In genomic region chr19:55158848-55159793, GRCh38 we compare ENCODE assay signal across 1 cellular context.
TF ChIP-seq lines count a peak whose summit lies in the region.

No MANE protein-coding gene starts in this region.

TF ChIP-seq in K562, 482 proteins besides CTCF, POLR2A, EP300 and RAD21 (continued from another document and continues in another):
- TF ChIP-seq ZHX1 (conservative IDR thresholded peaks at IDR 0.05; ENCODE audit: low read length) (no peak), NFIC (IDR thresholded peaks at IDR 0.05) (peak; percentile 50; the same call in 1 of the 2 replicates), NKRF (IDR thresholded peaks at IDR 0.05; ENCODE audit: borderline replicate concordance) (no peak), MAX (CRISPR knock-in tag; IDR thresholded peaks at IDR 0.05) (peak; percentile 48; the same call in 1 of the 2 replicates), NR2C2 (CRISPR knock-in tag; IDR thresholded peaks at IDR 0.05) (no peak), NR2C2 (tag; IDR thresholded peaks at IDR 0.05) (peak; percentile 45; the same call in 1 of the 2 replicates), KHSRP (IDR thresholded peaks at IDR 0.05) (no peak), MECOM (CRISPR knock-in tag; IDR thresholded peaks at IDR 0.05) (no peak), ARID1B (IDR thresholded peaks at IDR 0.05) (peak; percentile 95), ZBTB33 (CRISPR knock-in tag; IDR thresholded peaks at IDR 0.05) (no peak), ZNF282 (CRISPR knock-in tag; IDR thresholded peaks at IDR 0.05) (no peak), CBX8 (IDR thresholded peaks at IDR 0.05; ENCODE audit: borderline replicate concordance, extremely low read depth, low read depth, low read length, poor library complexity, severe bottlenecking) (no peak), E2F8 (IDR thresholded peaks at IDR 0.05; ENCODE audit: low read depth, partially characterized antibody) (no peak), MIER1 (IDR thresholded peaks at IDR 0.05; ENCODE audit: low read depth) (no peak), GTF2A2 (tag; IDR thresholded peaks at IDR 0.05) (no peak), GTF3C2 (IDR thresholded peaks at IDR 0.05; ENCODE audit: borderline replicate concordance, extremely low read depth, insufficient read length) (no peak), POLR2B (IDR thresholded peaks at IDR 0.05; ENCODE audit: low read depth, partially characterized antibody) (peak; percentile 53), WHSC1 (IDR thresholded peaks at IDR 0.05; ENCODE audit: low read length) (no peak), SNRNP70 (optimal IDR thresholded peaks at IDR 0.05; ENCODE audit: low read depth, low read length) (no peak), RNF219 (CRISPR knock-in tag; IDR thresholded peaks at IDR 0.05) (no peak), CGGBP1 (CRISPR knock-in tag; IDR thresholded peaks at IDR 0.05) (no peak), DDX20 (tag; IDR thresholded peaks at IDR 0.05; ENCODE audit: low read depth) (no peak), ZEB2 (IDR thresholded peaks at IDR 0.05) (peak; percentile 70; the same call in 1 of the 2 replicates), MXD1 (CRISPR knock-in tag; IDR thresholded peaks at IDR 0.05; ENCODE audit: borderline replicate concordance, poor library complexity, severe bottlenecking) (no peak), ZBTB7A (IDR thresholded peaks at IDR 0.05; ENCODE audit: borderline replicate concordance, control insufficient read depth, low read depth, low read length) (peak; percentile 83; the same call in 1 of the 2 replicates), SRSF3 (IDR thresholded peaks at IDR 0.05; ENCODE audit: insufficient read depth, low read length) (no peak), FOXJ3 (CRISPR knock-in tag; IDR thresholded peaks at IDR 0.05) (no peak), CREB5 (CRISPR knock-in tag; IDR thresholded peaks at IDR 0.05) (no peak), SREBF1 (IDR thresholded peaks at IDR 0.05; ENCODE audit: borderline replicate concordance, low read depth, low read length) (no peak), ETS1 (conservative IDR thresholded peaks at IDR 0.05; ENCODE audit: control insufficient read depth, low read depth, low read length) (no peak), EGR1 (conservative IDR thresholded peaks at IDR 0.05) (0 out of 2 replicates have a peak, but pooled peaks have one; percentile 15), NR2F6 (CRISPR knock-in tag; IDR thresholded peaks at IDR 0.05) (no peak), CBFB (CRISPR knock-in tag; IDR thresholded peaks at IDR 0.05) (no peak), ZNF696 (CRISPR knock-in tag; conservative IDR thresholded peaks at IDR 0.05) (no peak), MTA1 (IDR thresholded peaks at IDR 0.05; ENCODE audit: borderline replicate concordance) (peak; percentile 52), NFE2 (IDR thresholded peaks at IDR 0.05; ENCODE audit: low read depth) (no peak; the same call in 1 of the 2 replicates), FOXK1 (CRISPR knock-in tag; IDR thresholded peaks at IDR 0.05; ENCODE audit: borderline replicate concordance) (no peak)
